Comparison of ENCODE assay signal across 10 cellular contexts in genomic region chr1:39170731-39171375, GRCh38. TPM values are rescaled to one million over a fixed set of nuclear protein-coding genes. Genes with fewer than 3 reads are reported as not detected.
DNase-seq lines count a peak whose midpoint lies in the region; ATAC-seq and TF ChIP-seq lines count a peak whose summit lies in the region.
"Had no signal": no experiment of that assay in that cellular context is flagged by ENCODE, and none has a peak within 500 bp of the region (broad histone marks: within the 10 kb centered on the region; RNA-seq: fewer than 3 reads in every experiment).

No MANE protein-coding gene starts in this region.

- H2AFZ ChIP-seq in hepatocyte: no peak overlapping the region

- no peak for ATAC-seq in HG03097 (IDR thresholded peaks at IDR 0.05; ENCODE audit: low FRiP score, unreplicated experiment)

- peaks cover 7% of the 10 kb centered on the region for H4K20me1 ChIP-seq in hepatocyte (ENCODE audit: insufficient read depth, poor library complexity, severe bottlenecking)

- TF ChIP-seq CTCF in hepatocyte (IDR thresholded peaks at IDR 0.05; ENCODE audit: poor library complexity): no peak

- no peak overlapping the region for H3K4me3 ChIP-seq in MG63
- no peak overlapping the region for H3K4me3 ChIP-seq in hepatocyte
- H3K4me3 ChIP-seq in stomach smooth muscle (ENCODE audit: low read length in 2 of 2): peak overlapping the region in 1 of 2 donors; percentile 4

- H3K9ac ChIP-seq in stomach smooth muscle (ENCODE audit: low read length in 2 of 2): no peak overlapping the region

- H3K36me3 ChIP-seq in MG63 (no peaks in the 10 kb centered on the region; the same call in 1 of the 2 replicates), hepatocyte (replicated peaks; ENCODE audit: insufficient read depth, low read depth) (no peaks in the 10 kb centered on the region), stomach smooth muscle (ENCODE audit: control insufficient read depth in 2 of 2, insufficient read depth in 2 of 2, low read length in 2 of 2) (no peaks in the 10 kb centered on the region)

- H3K9me2 ChIP-seq in hepatocyte (replicated peaks; ENCODE audit: insufficient read depth): no peaks in the 10 kb centered on the region

- H3K27me3 ChIP-seq in MG63 (no peaks in the 10 kb centered on the region), hepatocyte (no peaks in the 10 kb centered on the region), stomach smooth muscle (ENCODE audit: control insufficient read depth in 1 of 2, insufficient read depth in 2 of 2, low read length in 2 of 2) (no peaks in the 10 kb centered on the region)

- peak overlapping the region; percentile 39 for H3K4me2 ChIP-seq in hepatocyte

- WGBS in hepatocyte (ENCODE audit: low lambda C conversion rate, missing lambda C conversion rate): 35% methylated on average over 6 of the region's 6 CpGs

- H3K9me3 ChIP-seq in MG63: no peaks in the 10 kb centered on the region
- H3K9me3 ChIP-seq in hepatocyte (ENCODE audit: low read depth): no peaks in the 10 kb centered on the region
- H3K9me3 ChIP-seq in stomach smooth muscle (ENCODE audit: control insufficient read depth in 2 of 2, low read length in 2 of 2): no peaks in the 10 kb centered on the region

- H3K4me1 ChIP-seq in hepatocyte (ENCODE audit: insufficient read depth) (peaks cover 28% of the 10 kb centered on the region), stomach smooth muscle (ENCODE audit: control insufficient read depth, insufficient read depth, low read length) (peaks cover 45% of the 10 kb centered on the region)

- peaks cover 90% of the 10 kb centered on the region for H3K79me2 ChIP-seq in hepatocyte

- DNase-seq in MG63 (peak; percentile 31), NCI-H524 treated with DMSO at 0.1 percent for 48 hours (lab: John Stamatoyannopoulos, UW) (peak; percentile 97), hepatocyte (ENCODE audit: low spot score) (no peak), 8988T (no peak), NCI-H1436 (lab: John Stamatoyannopoulos, UW) (no peak)
- no peak for DNase-seq in activated CD4-positive, CD25-positive, alpha-beta regulatory T cell treated with anti-CD3 and anti-CD28 coated beads, Interleukin-2, amount 50 U/mL, for 72 hours
- DNase-seq: activated B cell treated with CpG ODN at 0.5 μM for 24 hours; stimulated activated CD4-positive, alpha-beta T cell treated with anti-CD3 and anti-CD28 coated beads, Interleukin-12 subunit alpha, Interleukin-12 subunit beta, amount 100 ng/mL, for 4 hours had no signal

- H3K27ac ChIP-seq in hepatocyte (no peak overlapping the region), stomach smooth muscle (ENCODE audit: low read length) (peak overlapping the region; percentile 60)

RNA-seq across cellular contexts. Expression of gene MACF1, which starts 33.6 kb away (rescaled TPM):
- total RNA-seq in MG63 (2014; rRNA removed; shearing (Covaris generic); ENCODE audit: low replicate concordance): 51.9 and 68.1 TPM in 2 replicates
- 136 TPM in 2 replicates for total RNA-seq in hepatocyte
- polyA plus RNA-seq in hepatocyte: 47.1 and 60.1 TPM in 2 replicates

Comparison
In these comparisons a context has a peak if more than half of its experiments do, and no peak if none do; other contexts are left out.
1. DNase-seq: peak in MG63 (single experiment) and NCI-H524 treated with DMSO at 0.1 percent for 48 hours (single experiment); none in hepatocyte (single experiment), activated CD4-positive, CD25-positive, alpha-beta regulatory T cell treated with anti-CD3 and anti-CD28 coated beads, Interleukin-2, amount 50 U/mL, for 72 hours (single experiment), 8988T (single experiment) and NCI-H1436 (single experiment).